ENCODE assay signal across 8 cellular contexts in the genomic region with DNA sequence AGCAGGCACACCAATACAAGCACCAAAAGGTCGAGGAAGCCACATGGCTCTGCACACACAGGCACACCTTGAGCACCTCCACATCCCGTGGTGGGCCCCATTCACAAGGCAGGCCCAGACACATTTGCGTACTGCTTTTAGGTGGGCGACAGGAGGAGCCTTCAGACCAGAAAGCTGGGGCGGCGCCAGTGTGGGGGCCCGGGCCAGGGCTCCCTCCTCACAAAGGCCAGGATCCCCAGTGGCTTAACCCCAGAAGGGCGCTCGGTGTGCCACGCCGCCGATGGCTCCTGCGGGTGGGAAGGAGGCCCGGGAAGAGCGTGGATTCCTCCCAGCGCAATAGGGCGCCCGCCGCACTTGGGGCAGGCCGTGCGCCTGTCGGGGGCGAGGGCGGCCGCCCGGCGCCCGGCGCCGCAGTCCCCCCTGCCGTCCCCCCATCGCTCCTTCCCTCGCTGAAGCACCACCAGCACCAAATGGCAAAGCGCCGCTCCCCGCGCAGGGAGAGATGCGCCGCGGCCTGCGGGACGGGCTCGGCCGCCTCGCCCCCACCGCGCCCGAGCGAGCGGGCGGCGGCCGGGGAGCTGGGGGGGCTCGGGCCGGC. TPM values are rescaled to one million over a fixed set of nuclear protein-coding genes. Genes with fewer than 3 reads are reported as not detected.
DNase-seq lines count a peak whose midpoint lies in the region; ATAC-seq and TF ChIP-seq lines count a peak whose summit lies in the region.

No MANE protein-coding gene starts in this region.

- peaks cover 35% of the 10 kb centered on the region for H3K4me1 Mint-ChIP-seq in central memory CD8-positive, alpha-beta T cell

- DNase-seq in GM20000 (ENCODE audit: low spot score) (peak; percentile 62), NCI-H460 (ENCODE audit: extremely low read depth, low read depth) (peak; percentile 31), left lung (peak; percentile 63 to 88), substantia nigra (lab: John Stamatoyannopoulos, UW) (peak in 36 of 49 donors; percentile 47 to 91 (median 73)), ACHN (no peak)
- no peak for DNase-seq in central memory CD8-positive, alpha-beta T cell (ENCODE audit: low spot score in 2 of 2)

- intact Hi-C loops in left lung (cut with DNase I), result no loop called here

- no peaks in the 10 kb centered on the region for H3K9me3 ChIP-seq in left lung

- peaks cover 10 to 60% of the 10 kb centered on the region in 2 donors for H3K4me1 ChIP-seq in left lung

- H3K27me3 Mint-ChIP-seq in central memory CD8-positive, alpha-beta T cell, result peaks cover 93% of the 10 kb centered on the region

- H3K9me3 Mint-ChIP-seq in central memory CD8-positive, alpha-beta T cell, result no peaks in the 10 kb centered on the region

- ATAC-seq in central memory CD8-positive, alpha-beta T cell (replicated peaks; ENCODE audit: extremely low read depth, poor library complexity, severe bottlenecking), result no peak
- ATAC-seq in left lung, result peak; percentile 9
- no peak for ATAC-seq in HG02840 (IDR thresholded peaks at IDR 0.05; ENCODE audit: low FRiP score, unreplicated experiment)
- no peak for ATAC-seq in HG02973 (IDR thresholded peaks at IDR 0.05; ENCODE audit: unreplicated experiment)

- in situ Hi-C loops in ACHN (cut with HindIII; ENCODE audit: low pct_ligation_motif_present, low pct_unique_long_range_greater_than_20kb, low sequenced_read_pairs), result no loop called here

- H3K27ac ChIP-seq in left lung (peak overlapping the region; percentile 58 to 59), substantia nigra (ENCODE audit: low read depth, low read length, poor library complexity, severe bottlenecking) (peak overlapping the region; percentile 77)

- H3K4me3 Mint-ChIP-seq in central memory CD8-positive, alpha-beta T cell, result peak overlapping the region; percentile 56

- peak overlapping the region; percentile 38 to 46 for H3K4me3 ChIP-seq in left lung

- no peak overlapping the region for H3K27ac Mint-ChIP-seq in central memory CD8-positive, alpha-beta T cell (ENCODE audit: low read depth)

- H3K36me3 ChIP-seq in left lung, result no peaks in the 10 kb centered on the region

- H3K27me3 ChIP-seq in left lung, result peaks cover 0 to 88% of the 10 kb centered on the region in 2 donors

- peaks cover 7% of the 10 kb centered on the region for H3K36me3 Mint-ChIP-seq in central memory CD8-positive, alpha-beta T cell (ENCODE audit: insufficient read depth)

- no peak for TF ChIP-seq CTCF in GM20000 (IDR thresholded peaks at IDR 0.05; ENCODE audit: extremely low read depth, missing control alignments)
- no peak for TF ChIP-seq CTCF in left lung (IDR thresholded peaks at IDR 0.05)

RNA-seq across cellular contexts. Expression of a gene that starts 2.9 kb away (rescaled TPM):
- 39.0 and 43.5 TPM in 2 replicates for total RNA-seq in NCI-H460 (2014; rRNA removed; shearing (Covaris generic))
- polyA plus RNA-seq in NCI-H460 (2014; cell fraction: nucleus; rRNA removed), result 146 and 166 TPM in 2 replicates
- 10 to 100 TPM; 45.5 to 49.4 TPM for total RNA-seq in left lung

RNA-seq across cellular contexts. Expression of a gene that starts 19.1 kb away (rescaled TPM):
- 33.3 and 33.7 TPM in 2 replicates for total RNA-seq in NCI-H460 (2014; rRNA removed; shearing (Covaris generic))
- polyA plus RNA-seq in NCI-H460 (2014; cell fraction: nucleus; rRNA removed), result 71.4 and 79.1 TPM in 2 replicates
- 10 to 100 TPM; 44.0 to 53.8 TPM for total RNA-seq in left lung

RNA-seq across cellular contexts. Expression of a gene that starts 24.4 kb away (rescaled TPM):
- total RNA-seq in NCI-H460 (2014; rRNA removed; shearing (Covaris generic)), result 70.0 and 73.6 TPM in 2 replicates
- 53.1 and 67.7 TPM in 2 replicates for polyA plus RNA-seq in NCI-H460 (2014; cell fraction: nucleus; rRNA removed)
- total RNA-seq in left lung, result 10 to 100 TPM; 27.1 to 40.6 TPM

RNA-seq across cellular contexts. Expression of a gene that starts 41.1 kb away (rescaled TPM):
- not detected in 2 replicates for total RNA-seq in NCI-H460 (2014; rRNA removed; shearing (Covaris generic))
- not detected in 2 replicates for polyA plus RNA-seq in NCI-H460 (2014; cell fraction: nucleus; rRNA removed)
- not detected for total RNA-seq in left lung

Comparison
In these comparisons a context has a peak if more than half of its experiments do, and no peak if none do; other contexts are left out.
1. DNase-seq: peak in GM20000 (single experiment), NCI-H460 (single experiment), left lung (2 of 2) and substantia nigra (36 of 49); none in central memory CD8-positive, alpha-beta T cell (0 of 2) and ACHN (single experiment).